In the genomic region with DNA sequence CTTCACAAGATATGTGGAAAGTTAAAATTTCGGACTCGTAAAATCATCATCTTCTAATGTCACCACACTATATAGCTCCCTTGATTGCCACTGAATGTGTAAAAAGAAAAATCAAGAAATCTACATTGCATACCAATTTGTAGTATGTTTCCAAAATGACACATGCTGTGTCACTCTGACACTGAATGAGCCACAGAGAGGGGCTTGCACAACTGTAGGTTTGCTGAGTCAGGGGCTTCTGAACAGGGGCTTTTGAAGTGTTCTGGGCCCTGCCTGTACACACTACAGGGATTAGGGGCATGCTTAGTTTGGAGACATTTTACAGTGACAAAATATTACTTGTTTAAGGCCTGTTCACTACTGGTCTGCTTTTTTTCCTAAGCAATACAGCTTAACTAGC, we compare ENCODE assay signal across 23 cellular contexts.
DNase-seq lines count a peak whose midpoint lies in the region; ATAC-seq and TF ChIP-seq lines count a peak whose summit lies in the region.
"Had no signal": no experiment of that assay in that cellular context is flagged by ENCODE, and none has a peak within 500 bp of the region (broad histone marks: within the 10 kb centered on the region; RNA-seq: fewer than 3 reads in every experiment).

No MANE protein-coding gene starts in this region.

- no peaks in the 10 kb centered on the region for H3K9me2 ChIP-seq in MM.1S (replicated peaks; ENCODE audit: insufficient read depth, low read length)

- H3K36me3 ChIP-seq in mammary epithelial cell (ENCODE audit: insufficient read depth, low read length) (no peaks in the 10 kb centered on the region), MM.1S (replicated peaks; ENCODE audit: insufficient read depth, low read length) (no peaks in the 10 kb centered on the region)
- no peaks in the 10 kb centered on the region for H3K36me3 ChIP-seq in CD8-positive, alpha-beta memory T cell (ENCODE audit: insufficient read depth, low read length)
- H3K36me3 ChIP-seq: BE2C, HAP-1, SJSA1 had no signal

- CTCF ChIA-PET in MCF 10A (lab: Yijun Ruan, JAX) (interaction anchor here (0.6 kb wide), 1 partner anchor 177 kb away, joined by 3 read pairs; no protein-coding TSS in a partner anchor), mammary epithelial cell (lab: Charles Lee; ENCODE audit: low non-redundant PET) (no interaction called here)
- CTCF ChIA-PET in CD8-positive, alpha-beta memory T cell (lab: Charles Lee), result no interaction called here

- in situ Hi-C loops in mammary epithelial cell (cut with MboI; ENCODE audit: low sequenced_read_pairs in 2 of 2), result no loop called here

- dilution Hi-C loops in mammary epithelial cell (cut with HindIII; ENCODE audit: low sequenced_read_pairs), result no loop called here

- no peak for ATAC-seq in GM19351 (IDR thresholded peaks at IDR 0.05; ENCODE audit: unreplicated experiment)

- no peaks in the 10 kb centered on the region for H3K27me3 Mint-ChIP-seq in MCF 10A (ENCODE audit: insufficient read depth, unreplicated experiment)
- H3K27me3 Mint-ChIP-seq in brain, result peaks cover 7% of the 10 kb centered on the region
- H3K27me3 Mint-ChIP-seq in mesothelial cell of epicardium (ENCODE audit: low read depth), result no peaks in the 10 kb centered on the region
- no peaks in the 10 kb centered on the region for H3K27me3 Mint-ChIP-seq in CD8-positive, alpha-beta memory T cell
- H3K27me3 Mint-ChIP-seq: CD4-positive, alpha-beta memory T cell had no signal

- intact Hi-C loops in MCF 10A (cut with micrococcal nuclease) (no loop called here), mammary epithelial cell (cut with micrococcal nuclease) (no loop called here)

- BruUV-seq in MCF 10A (replicated peaks; lab: Mats Ljungman, UMichigan) (no TSS peak), mammary epithelial cell (replicated peaks; lab: Mats Ljungman, UMichigan) (no TSS peak)

- H3K4me3 ChIP-seq in mammary epithelial cell (replicated peaks in 1 of 3; ENCODE audit: insufficient read depth in 1 of 3, low read depth in 2 of 3, low read length in 3 of 3) (no peak overlapping the region), MM.1S (ENCODE audit: low read length) (no peak overlapping the region)
- no peak overlapping the region for H3K4me3 ChIP-seq in CD8-positive, alpha-beta memory T cell (ENCODE audit: low read length)
- H3K4me3 ChIP-seq: HAP-1, SJSA1 had no signal

- H3K4me1 Mint-ChIP-seq in MCF 10A (ENCODE audit: insufficient read depth, unreplicated experiment) (no peaks in the 10 kb centered on the region), brain (peaks cover 25% of the 10 kb centered on the region), mesothelial cell of epicardium (peaks cover 16% of the 10 kb centered on the region)
- no peaks in the 10 kb centered on the region for H3K4me1 Mint-ChIP-seq in CD8-positive, alpha-beta memory T cell
- H3K4me1 Mint-ChIP-seq: CD4-positive, alpha-beta memory T cell had no signal

- H3K27ac ChIP-seq in mammary epithelial cell (ENCODE audit: insufficient read depth, low read depth, low read length) (no peak overlapping the region), MM.1S (ENCODE audit: low read length) (no peak overlapping the region)
- no peak overlapping the region for H3K27ac ChIP-seq in CD8-positive, alpha-beta memory T cell (ENCODE audit: low read depth, low read length)
- H3K27ac ChIP-seq: 22Rv1, RWPE1, SJSA1 had no signal

- no peaks in the 10 kb centered on the region for H3K9me3 ChIP-seq in mammary epithelial cell (replicated peaks; ENCODE audit: insufficient read depth, low read length)
- H3K9me3 ChIP-seq in MM.1S (replicated peaks; ENCODE audit: insufficient read depth, low read length), result no peaks in the 10 kb centered on the region
- no peaks in the 10 kb centered on the region for H3K9me3 ChIP-seq in CD8-positive, alpha-beta memory T cell (ENCODE audit: low read length)
- H3K9me3 ChIP-seq: BE2C, HAP-1, SJSA1 had no signal

- H3K4me2 ChIP-seq in mammary epithelial cell (ENCODE audit: insufficient read depth, low read depth, low read length), result no peak overlapping the region
- H3K4me2 ChIP-seq in MM.1S (ENCODE audit: low read depth, low read length), result no peak overlapping the region

- H3K9ac ChIP-seq in mammary epithelial cell (ENCODE audit: insufficient read depth, low read length), result no peak overlapping the region
- H3K9ac ChIP-seq in MM.1S (ENCODE audit: low read length), result no peak overlapping the region

- WGBS in mammary epithelial cell (ENCODE audit: low coverage, missing lambda C conversion rate), result 100% methylated on average over 2 of the region's 2 CpGs

- H4K20me1 ChIP-seq in mammary epithelial cell (ENCODE audit: insufficient read depth, low read length), result no peaks in the 10 kb centered on the region
- no peaks in the 10 kb centered on the region for H4K20me1 ChIP-seq in MM.1S (ENCODE audit: insufficient read depth, low read length)

- no peaks in the 10 kb centered on the region for H3K9me3 Mint-ChIP-seq in MCF 10A (ENCODE audit: unreplicated experiment)
- H3K9me3 Mint-ChIP-seq in brain, result peaks cover 2 to 8% (median 6%) of the 10 kb centered on the region in 5 experiments
- peaks cover 14% of the 10 kb centered on the region for H3K9me3 Mint-ChIP-seq in mesothelial cell of epicardium
- peaks cover 0 to 11% (median 4%) of the 10 kb centered on the region in 5 donors for H3K9me3 Mint-ChIP-seq in CD8-positive, alpha-beta memory T cell

- H3K27ac Mint-ChIP-seq in MCF 10A (ENCODE audit: low read depth, unreplicated experiment) (no peak overlapping the region), brain (peak overlapping the region in 3 of 5 experiments; percentile 9 to 84 (median 44)), mesothelial cell of epicardium (peak overlapping the region; percentile 15)
- H3K27ac Mint-ChIP-seq in CD8-positive, alpha-beta memory T cell, result no peak overlapping the region
- H3K27ac Mint-ChIP-seq: CD4-positive, alpha-beta memory T cell had no signal

- no peak overlapping the region for H3K4me3 Mint-ChIP-seq in MCF 10A (ENCODE audit: unreplicated experiment)
- H3K4me3 Mint-ChIP-seq in brain, result no peak overlapping the region
- H3K4me3 Mint-ChIP-seq in mesothelial cell of epicardium, result no peak overlapping the region
- H3K4me3 Mint-ChIP-seq in CD8-positive, alpha-beta memory T cell, result no peak overlapping the region
- H3K4me3 Mint-ChIP-seq: CD4-positive, alpha-beta memory T cell had no signal

- no peak for TF ChIP-seq CTCF in MCF 10A (IDR thresholded peaks at IDR 0.05; ENCODE audit: unreplicated experiment)
- no peak for TF ChIP-seq CTCF in mammary epithelial cell (conservative IDR thresholded peaks at IDR 0.05 in 1 of 2, IDR thresholded peaks at IDR 0.05 in 1 of 2; ENCODE audit: extremely low read depth in 1 of 2, insufficient read depth in 1 of 2, low read depth in 1 of 2, low read length in 2 of 2)
- TF ChIP-seq CTCF in brain (conservative IDR thresholded peaks at IDR 0.05), result no peak
- TF ChIP-seq CTCF in mesothelial cell of epicardium (IDR thresholded peaks at IDR 0.05; ENCODE audit: unreplicated experiment), result no peak
- TF ChIP-seq CTCF in MM.1S (IDR thresholded peaks at IDR 0.05; ENCODE audit: low read length), result no peak

- H2AFZ ChIP-seq in mammary epithelial cell (ENCODE audit: low read depth, low read length) (no peak overlapping the region), MM.1S (ENCODE audit: low read length) (no peak overlapping the region)

- H3K4me1 ChIP-seq in mammary epithelial cell (ENCODE audit: insufficient read depth, low read length) (no peaks in the 10 kb centered on the region), MM.1S (ENCODE audit: low read length) (no peaks in the 10 kb centered on the region)
- H3K4me1 ChIP-seq in CD8-positive, alpha-beta memory T cell (ENCODE audit: insufficient read depth, low read length), result no peaks in the 10 kb centered on the region
- H3K4me1 ChIP-seq: BE2C, HAP-1, SJSA1 had no signal

- no peaks in the 10 kb centered on the region for H3K79me2 ChIP-seq in mammary epithelial cell (ENCODE audit: insufficient read depth, low read length)
- H3K79me2 ChIP-seq in MM.1S (ENCODE audit: low read length), result no peaks in the 10 kb centered on the region

- no peaks in the 10 kb centered on the region for H3K27me3 ChIP-seq in mammary epithelial cell (ENCODE audit: insufficient read depth, low read length)
- no peaks in the 10 kb centered on the region for H3K27me3 ChIP-seq in MM.1S (replicated peaks; ENCODE audit: insufficient read depth, low read length)
- no peaks in the 10 kb centered on the region for H3K27me3 ChIP-seq in CD8-positive, alpha-beta memory T cell (ENCODE audit: insufficient read depth, low read length, poor library complexity, severe bottlenecking)
- H3K27me3 ChIP-seq: BE2C, SJSA1 had no signal

- DNase-seq in MCF 10A (ENCODE audit: unreplicated experiment), result peak; percentile 11
- DNase-seq in mammary epithelial cell, result no peak
- no peak for DNase-seq in mesothelial cell of epicardium (ENCODE audit: low spot score in 2 of 2, unreplicated experiment in 2 of 2)
- DNase-seq in MM.1S, result no peak
- no peak for DNase-seq in CD8-positive, alpha-beta memory T cell
- DNase-seq in NCI-H1105 (lab: John Stamatoyannopoulos, UW), result no peak
- DNase-seq: BE2C; CD4-positive, alpha-beta memory T cell; DMS79; GDM1; IMR-90; Karpas-422; NCI-H1417; NCI-H187 treated with DMSO at 0.1 percent for 48 hours; NCI-H446 treated with DMSO at 0.1 percent for 48 hours; NK-92 treated with Interleukin-12 subunit alpha and Interleukin-12 subunit beta, amount 100 ng/mL, for 24 hours; SW 1271 had no signal

- H3K36me3 Mint-ChIP-seq in MCF 10A (ENCODE audit: insufficient read depth, unreplicated experiment), result no peaks in the 10 kb centered on the region
- H3K36me3 Mint-ChIP-seq in brain, result peaks cover 7% of the 10 kb centered on the region
- peaks cover 3% of the 10 kb centered on the region for H3K36me3 Mint-ChIP-seq in mesothelial cell of epicardium
- no peaks in the 10 kb centered on the region for H3K36me3 Mint-ChIP-seq in CD8-positive, alpha-beta memory T cell
- H3K36me3 Mint-ChIP-seq: CD4-positive, alpha-beta memory T cell had no signal

- no peaks in the 10 kb centered on the region for H3F3A ChIP-seq in MM.1S (ENCODE audit: insufficient read depth, low read length)

- POLR2A ChIA-PET in MCF 10A (lab: Yijun Ruan, JAX), result interaction anchor here (0.9 kb wide), 2 partner anchors 11 to 1443 kb away, joined by 3 read pairs; no protein-coding TSS in a partner anchor
- POLR2A ChIA-PET in CD8-positive, alpha-beta memory T cell (lab: Charles Lee), result no interaction called here

Comparison
In these comparisons a context has a peak if more than half of its experiments do, and no peak if none do; other contexts are left out.
1. H3K27ac Mint-ChIP-seq: peak in brain (3 of 5) and mesothelial cell of epicardium (single experiment); none in MCF 10A (single experiment) and CD8-positive, alpha-beta memory T cell (0 of 8).